In the genomic region with DNA sequence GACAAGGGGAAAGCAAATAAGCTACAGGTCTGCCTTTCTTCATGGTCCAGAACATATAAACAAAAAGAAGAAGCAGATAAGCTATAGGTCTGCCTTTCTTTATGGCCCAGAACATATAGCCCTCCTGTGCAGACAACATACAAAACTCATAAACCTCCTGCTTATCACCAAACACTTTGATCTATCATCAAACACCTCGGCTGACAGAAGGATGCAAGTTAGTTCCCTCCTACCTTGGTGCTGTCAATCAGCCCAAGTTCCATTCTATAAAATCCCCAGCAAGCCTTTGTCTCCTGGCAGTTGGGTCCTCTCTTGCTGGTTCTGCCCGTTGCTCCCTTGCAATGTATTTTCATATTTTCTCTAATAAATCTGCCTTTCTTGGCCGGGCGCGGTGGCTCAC, we compare ENCODE assay signal across 23 cellular contexts.
"Had no signal": no experiment of that assay in that cellular context is flagged by ENCODE, and none has a peak within 500 bp of the region (broad histone marks: within the 10 kb centered on the region; RNA-seq: fewer than 3 reads in every experiment).

No MANE protein-coding gene starts in this region.

- H3K27me3 ChIP-seq: dorsolateral prefrontal cortex, heart left ventricle, hepatocyte, left lung, neutrophil, right lobe of liver, suprapubic skin, thyroid gland, vagina had no signal

- H3K4me3 Mint-ChIP-seq: mesothelial cell of epicardium; natural killer cell; neural crest cell; stimulated activated naive B cell treated with anti-CD40 and anti-IgM and Interleukin-4, amounts not matched to agents 10 μg/mL and 1 μg/mL and 100 μg/mL, for 72 hours; stimulated activated naive CD8-positive, alpha-beta T cell treated with anti-CD3 and anti-CD28 coated beads, Interleukin-15, Interleukin-2, amounts not matched to agents 100 ng/mL and 50 ng/mL, for 24 hours had no signal

- H3K4me1 ChIP-seq: left lung, parathyroid adenoma, right lobe of liver, suprapubic skin, thyroid gland, vagina had no signal

- DNase-seq: dorsolateral prefrontal cortex; effector CD4-positive, alpha-beta T cell; heart left ventricle; left cardiac atrium; left lung; mesenchymal stem cell; natural killer cell; right lobe of liver; small intestine; stimulated activated CD4-positive, alpha-beta T cell treated with anti-CD3 and anti-CD28 coated beads, Interleukin-15, amount 100 ng/mL, for 24 hours; stimulated activated CD4-positive, alpha-beta T cell treated with anti-CD3 and anti-CD28 coated beads, Interleukin-2, amount 100 ng/mL, for 48 hours; stimulated activated naive B cell treated with anti-CD40 and anti-IgM and Interleukin-4, amounts not matched to agents 10 μg/mL and 1 μg/mL and 100 μg/mL, for 72 hours; thyroid gland; trophoblast cell had no signal

- H3K27ac ChIP-seq: dorsolateral prefrontal cortex, heart left ventricle, hepatocyte, left lung, neutrophil, parathyroid adenoma, right lobe of liver, suprapubic skin, thyroid gland, vagina had no signal

- ATAC-seq: heart left ventricle; left cardiac atrium; left lung; natural killer cell; right lobe of liver; stimulated activated naive B cell treated with anti-CD40 and anti-IgM and Interleukin-4, amounts not matched to agents 10 μg/mL and 1 μg/mL and 100 μg/mL, for 72 hours had no signal

- H3K27me3 Mint-ChIP-seq: progenitor cell of endocrine pancreas; stimulated activated naive B cell treated with anti-CD40 and anti-IgM and Interleukin-4, amounts not matched to agents 10 μg/mL and 1 μg/mL and 100 μg/mL, for 72 hours; stimulated activated naive CD8-positive, alpha-beta T cell treated with anti-CD3 and anti-CD28 coated beads, Interleukin-15, Interleukin-2, amounts not matched to agents 100 ng/mL and 50 ng/mL, for 24 hours had no signal

- H3K4me3 ChIP-seq: dorsolateral prefrontal cortex, heart left ventricle, hepatocyte, left lung, right lobe of liver, suprapubic skin, thyroid gland, vagina had no signal

- H3K4me1 Mint-ChIP-seq: neural crest cell had no signal

- H3K36me3 ChIP-seq: right lobe of liver, thyroid gland had no signal

- H3K27ac Mint-ChIP-seq: natural killer cell; stimulated activated naive B cell treated with anti-CD40 and anti-IgM and Interleukin-4, amounts not matched to agents 10 μg/mL and 1 μg/mL and 100 μg/mL, for 72 hours; stimulated activated naive CD8-positive, alpha-beta T cell treated with anti-CD3 and anti-CD28 coated beads, Interleukin-15, Interleukin-2, amounts not matched to agents 100 ng/mL and 50 ng/mL, for 24 hours had no signal

- H3K9me3 ChIP-seq: right lobe of liver, thyroid gland, vagina had no signal
